In the genomic region with DNA sequence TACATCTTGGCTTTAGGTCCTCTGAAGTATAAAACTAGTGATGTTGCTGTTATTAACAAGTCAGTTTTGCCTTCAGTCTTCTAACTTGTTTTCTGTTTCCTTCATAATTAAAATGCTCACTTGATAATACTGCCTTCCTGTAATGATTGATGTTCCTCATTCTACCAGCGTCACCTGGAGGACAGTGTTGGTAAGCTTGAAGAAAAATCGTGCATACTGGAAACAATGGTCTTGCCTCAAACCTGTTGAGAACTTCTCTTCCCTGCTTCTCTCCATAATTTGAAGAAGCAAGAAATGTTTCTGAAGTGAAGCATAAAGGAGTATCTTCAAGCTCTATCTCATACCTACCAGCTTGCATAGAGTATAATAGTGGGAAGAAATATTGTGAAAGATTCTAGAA, we compare ENCODE assay signal across 8 cellular contexts. TPM values are rescaled to one million over a fixed set of nuclear protein-coding genes. Genes with fewer than 3 reads are reported as not detected.
DNase-seq lines count a peak whose midpoint lies in the region; ATAC-seq and TF ChIP-seq lines count a peak whose summit lies in the region.

No MANE protein-coding gene starts in this region.

- H3K27ac Mint-ChIP-seq in activated T-cell treated with anti-CD3 and anti-CD28 coated beads, Interleukin-2, amount 50 U/mL, for 24 hours = peak overlapping the region; percentile 39

- H3K36me3 ChIP-seq in adrenal gland (replicated peaks in 1 of 2) = peaks cover 0 to 28% of the 10 kb centered on the region in 2 donors

- TF ChIP-seq CTCF in adrenal gland (IDR thresholded peaks at IDR 0.05) = peak in 5 of 6 experiments; percentile 5 to 38 (median 33)

- no peaks in the 10 kb centered on the region for H3K9me3 ChIP-seq in adrenal gland (replicated peaks in 1 of 3)

- H3K36me3 Mint-ChIP-seq in activated T-cell treated with anti-CD3 and anti-CD28 coated beads, Interleukin-2, amount 50 U/mL, for 24 hours (ENCODE audit: low read depth) = peaks cover 53% of the 10 kb centered on the region

- DNase-seq in activated T-cell treated with anti-CD3 and anti-CD28 coated beads, Interleukin-2, amount 50 U/mL, for 24 hours = no peak
- DNase-seq in activated T-cell treated with anti-CD3 and anti-CD28 coated beads for 4 hours (no peak), NCI-H1436 treated with DMSO at 0.1 percent for 48 hours (lab: John Stamatoyannopoulos, UW) (peak; percentile 5), adrenal gland (no peak), left kidney (ENCODE audit: low read depth, low spot score) (peak; percentile 66)
- no peak for DNase-seq in activated effector memory CD4-positive, alpha-beta T cell treated with anti-CD3 and anti-CD28 coated beads, Interleukin-2, amount 50 U/mL, for 16 hours

- no peak overlapping the region for H3K4me3 ChIP-seq in adrenal gland

- 17 to 49% (median 45%) methylated on average over 2 of the region's 2 CpGs for WGBS in adrenal gland, 4 donors

- H3K4me1 ChIP-seq in adrenal gland (replicated peaks in 1 of 2) = peaks cover 9 to 52% of the 10 kb centered on the region in 2 donors

- H3K4me1 Mint-ChIP-seq in activated T-cell treated with anti-CD3 and anti-CD28 coated beads, Interleukin-2, amount 50 U/mL, for 24 hours (ENCODE audit: low read depth) = peaks cover 56% of the 10 kb centered on the region

- H3K4me3 Mint-ChIP-seq in activated T-cell treated with anti-CD3 and anti-CD28 coated beads, Interleukin-2, amount 50 U/mL, for 24 hours = peak overlapping the region; percentile 37

- no peaks in the 10 kb centered on the region for H3K9me3 Mint-ChIP-seq in activated T-cell treated with anti-CD3 and anti-CD28 coated beads, Interleukin-2, amount 50 U/mL, for 24 hours

- no peaks in the 10 kb centered on the region for H3K27me3 ChIP-seq in adrenal gland

- intact Hi-C loops in adrenal gland (cut with DNase I) = loop anchor here in 1 of 2 donors (10.0 kb wide), 1 partner anchor 282 kb away; a partner anchor contains a TSS

- peak overlapping the region in 1 of 5 donors; percentile 93 for H3K27ac ChIP-seq in adrenal gland

- H3K27me3 Mint-ChIP-seq in activated T-cell treated with anti-CD3 and anti-CD28 coated beads, Interleukin-2, amount 50 U/mL, for 24 hours = no peaks in the 10 kb centered on the region

- no peak for TF ChIP-seq POLR2A in adrenal gland (IDR thresholded peaks at IDR 0.05)

- ATAC-seq in HG02623 (IDR thresholded peaks at IDR 0.05; ENCODE audit: unreplicated experiment) (no peak), GM18502 (IDR thresholded peaks at IDR 0.05; ENCODE audit: poor library complexity, unreplicated experiment) (no peak)

RNA-seq across cellular contexts. Expression of a gene that starts 3.0 kb away (rescaled TPM):
- total RNA-seq in adrenal gland = 100 to 1,000 TPM in 3 of 8 donors, 10 to 100 TPM in 5; 60.3 to 128 (median 85.1) TPM
- 100 to 1,000 TPM in 1 of 3 donors, 10 to 100 TPM in 2; 50.6 to 116 (median 53.5) TPM for polyA plus RNA-seq in adrenal gland

Comparison
In these comparisons a context has a peak if more than half of its experiments do, and no peak if none do; other contexts are left out.
1. DNase-seq: peak in NCI-H1436 treated with DMSO at 0.1 percent for 48 hours (single experiment) and left kidney (single experiment); none in activated T-cell treated with anti-CD3 and anti-CD28 coated beads, Interleukin-2, amount 50 U/mL, for 24 hours (single experiment), activated T-cell treated with anti-CD3 and anti-CD28 coated beads for 4 hours (single experiment), adrenal gland (0 of 7) and activated effector memory CD4-positive, alpha-beta T cell treated with anti-CD3 and anti-CD28 coated beads, Interleukin-2, amount 50 U/mL, for 16 hours (single experiment).